1 cellular context compared by ENCODE assay signal in genomic region chr20:32201977-32202363, GRCh38.
TF ChIP-seq lines count a peak whose summit lies in the region.

No MANE protein-coding gene starts in this region.

TF ChIP-seq in IMR-90, 13 proteins besides CTCF, POLR2A, EP300 and RAD21 (continued from another document):
- TF ChIP-seq USF2 (IDR thresholded peaks at IDR 0.05; ENCODE audit: low read depth, low read length) (no peak), NFE2L2 (IDR thresholded peaks at IDR 0.05; ENCODE audit: low read depth, low read length) (no peak), RFX5 (IDR thresholded peaks at IDR 0.05; ENCODE audit: low read depth, low read length) (no peak), MAZ (IDR thresholded peaks at IDR 0.05; ENCODE audit: borderline replicate concordance, low read depth, low read length) (no peak), FOS (IDR thresholded peaks at IDR 0.05; ENCODE audit: low read depth, low read length) (no peak), CHD1 (IDR thresholded peaks at IDR 0.05; ENCODE audit: low read depth, low read length) (no peak), CEBPB (IDR thresholded peaks at IDR 0.05; ENCODE audit: low read depth, low read length) (no peak)
- TF ChIP-seq, protein P1, sequence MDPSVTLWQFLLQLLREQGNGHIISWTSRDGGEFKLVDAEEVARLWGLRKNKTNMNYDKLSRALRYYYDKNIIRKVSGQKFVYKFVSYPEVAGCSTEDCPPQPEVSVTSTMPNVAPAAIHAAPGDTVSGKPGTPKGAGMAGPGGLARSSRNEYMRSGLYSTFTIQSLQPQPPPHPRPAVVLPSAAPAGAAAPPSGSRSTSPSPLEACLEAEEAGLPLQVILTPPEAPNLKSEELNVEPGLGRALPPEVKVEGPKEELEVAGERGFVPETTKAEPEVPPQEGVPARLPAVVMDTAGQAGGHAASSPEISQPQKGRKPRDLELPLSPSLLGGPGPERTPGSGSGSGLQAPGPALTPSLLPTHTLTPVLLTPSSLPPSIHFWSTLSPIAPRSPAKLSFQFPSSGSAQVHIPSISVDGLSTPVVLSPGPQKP (IDR thresholded peaks at IDR 0.05; ENCODE audit: borderline replicate concordance, low read depth, low read length) = no peak
TF ChIP-seq in IMR-90: peak in this region for 0.
